8 cellular contexts compared by ENCODE assay signal in the genomic region with DNA sequence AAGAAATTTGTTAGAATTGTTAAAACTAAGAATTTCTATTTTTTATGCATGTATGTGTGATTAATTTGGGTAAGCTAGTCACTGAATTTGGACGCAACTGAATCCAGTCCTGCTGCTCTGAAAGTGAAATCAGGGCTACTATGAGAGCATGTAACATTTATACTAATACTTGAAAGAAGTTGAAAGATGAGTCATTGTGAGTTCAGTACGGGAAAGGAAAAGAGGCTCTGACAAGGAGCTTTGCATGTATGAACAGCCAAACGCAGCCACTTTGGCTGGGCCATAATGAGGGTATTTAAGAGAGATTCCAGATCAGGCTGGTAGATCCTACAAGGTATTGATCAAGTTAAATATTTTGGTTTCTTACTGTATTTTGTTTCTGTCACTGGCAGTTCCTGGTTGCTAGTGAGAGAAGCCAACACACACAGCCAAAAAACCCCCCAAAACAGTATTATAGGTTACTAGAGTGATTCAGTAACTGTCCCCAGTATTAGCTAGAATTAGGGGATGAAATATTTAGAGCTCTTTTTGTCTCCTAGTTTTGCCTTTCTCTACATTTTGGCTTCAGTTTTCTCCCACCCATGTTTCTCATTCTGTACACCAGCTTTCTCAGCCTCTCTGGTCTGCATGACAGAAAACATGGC. TPM values are rescaled to one million over a fixed set of nuclear protein-coding genes. Genes with fewer than 3 reads are reported as not detected.
DNase-seq lines count a peak whose midpoint lies in the region; ATAC-seq and TF ChIP-seq lines count a peak whose summit lies in the region.

No MANE protein-coding gene starts in this region.

- H3K27ac Mint-ChIP-seq in natural killer cell treated with Interleukin-12 subunit alpha and Interleukin-12 subunit beta and Interleukin-15 and Interleukin-18, amount 100 ng/mL, for 72 hours = peak overlapping the region in 1 of 2 donors; percentile 64
- H3K27ac Mint-ChIP-seq in natural killer cell = no peak overlapping the region
- peak overlapping the region; percentile 31 to 79 for H3K27ac Mint-ChIP-seq in activated naive CD4-positive, alpha-beta T cell treated with anti-CD3 and anti-CD28 coated beads, Interleukin-2, amount 50 U/mL, for 72 hours

- intact Hi-C loops in natural killer cell (cut with micrococcal nuclease) = no loop called here

- H3K4me1 Mint-ChIP-seq in natural killer cell treated with Interleukin-12 subunit alpha and Interleukin-12 subunit beta and Interleukin-15 and Interleukin-18, amount 100 ng/mL, for 72 hours (ENCODE audit: low read depth in 2 of 2) = peaks cover 12 to 33% of the 10 kb centered on the region in 2 donors
- peaks cover 20 to 34% of the 10 kb centered on the region in 2 donors for H3K4me1 Mint-ChIP-seq in natural killer cell

- no peak for TF ChIP-seq CTCF in natural killer cell (IDR thresholded peaks at IDR 0.05)

- peaks cover 5% of the 10 kb centered on the region for H3K36me3 Mint-ChIP-seq in natural killer cell treated with Interleukin-12 subunit alpha and Interleukin-12 subunit beta and Interleukin-15 and Interleukin-18, amount 100 ng/mL, for 72 hours
- no peaks in the 10 kb centered on the region for H3K36me3 Mint-ChIP-seq in natural killer cell
- H3K36me3 Mint-ChIP-seq in activated naive CD4-positive, alpha-beta T cell treated with anti-CD3 and anti-CD28 coated beads, Interleukin-2, amount 50 U/mL, for 72 hours = peaks cover 5 to 21% of the 10 kb centered on the region in 2 donors

- no peak for DNase-seq in natural killer cell treated with Interleukin-12 subunit alpha and Interleukin-12 subunit beta and Interleukin-15 and Interleukin-18, amount 100 ng/mL, for 72 hours (ENCODE audit: low spot score)
- no peak for DNase-seq in natural killer cell
- peak in 1 of 2 donors; percentile 36 for DNase-seq in activated naive CD4-positive, alpha-beta T cell treated with anti-CD3 and anti-CD28 coated beads, Interleukin-2, amount 50 U/mL, for 72 hours (ENCODE audit: low spot score in 2 of 2)
- DNase-seq in stimulated activated CD8-positive, alpha-beta memory T cell treated with anti-CD3 and anti-CD28 coated beads, Interleukin-4, amount 100 ng/mL, for 48 hours = peak; percentile 27
- no peak for DNase-seq in NOMO-1 treated with DMSO at 0.1 percent for 48 hours (lab: John Stamatoyannopoulos, UW; ENCODE audit: unreplicated experiment)
- no peak for DNase-seq in mucosa of gallbladder (ENCODE audit: low spot score)
- no peak for DNase-seq in central memory CD4-positive, alpha-beta T cell

- no peaks in the 10 kb centered on the region for H3K27me3 Mint-ChIP-seq in natural killer cell treated with Interleukin-12 subunit alpha and Interleukin-12 subunit beta and Interleukin-15 and Interleukin-18, amount 100 ng/mL, for 72 hours
- H3K27me3 Mint-ChIP-seq in natural killer cell (ENCODE audit: low read depth in 2 of 2) = no peaks in the 10 kb centered on the region

- peak overlapping the region; percentile 1 for H3K4me3 Mint-ChIP-seq in natural killer cell treated with Interleukin-12 subunit alpha and Interleukin-12 subunit beta and Interleukin-15 and Interleukin-18, amount 100 ng/mL, for 72 hours
- no peak overlapping the region for H3K4me3 Mint-ChIP-seq in natural killer cell

- ATAC-seq in natural killer cell treated with Interleukin-12 subunit alpha and Interleukin-12 subunit beta and Interleukin-15 and Interleukin-18, amount 100 ng/mL, for 72 hours = peak in 1 of 2 donors; percentile 87
- ATAC-seq in natural killer cell (no peak), HG02981 (IDR thresholded peaks at IDR 0.05; ENCODE audit: unreplicated experiment) (peak; percentile 98)
- peak; percentile 99 to 100 for ATAC-seq in activated naive CD4-positive, alpha-beta T cell treated with anti-CD3 and anti-CD28 coated beads, Interleukin-2, amount 50 U/mL, for 72 hours

- H3K9me3 Mint-ChIP-seq in natural killer cell treated with Interleukin-12 subunit alpha and Interleukin-12 subunit beta and Interleukin-15 and Interleukin-18, amount 100 ng/mL, for 72 hours = no peaks in the 10 kb centered on the region
- no peaks in the 10 kb centered on the region for H3K9me3 Mint-ChIP-seq in natural killer cell
- no peaks in the 10 kb centered on the region for H3K9me3 Mint-ChIP-seq in activated naive CD4-positive, alpha-beta T cell treated with anti-CD3 and anti-CD28 coated beads, Interleukin-2, amount 50 U/mL, for 72 hours

RNA-seq across cellular contexts. Expression of gene AASDHPPT, which starts 14.1 kb away (rescaled TPM):
- 10 to 100 TPM; 36.8 to 37.5 TPM for total RNA-seq in natural killer cell treated with Interleukin-12 subunit alpha and Interleukin-12 subunit beta and Interleukin-15 and Interleukin-18, amount 100 ng/mL, for 72 hours
- total RNA-seq in natural killer cell (10 to 100 TPM; 18.7 to 30.6 (median 23.9) TPM), mucosa of gallbladder (26.9 TPM)
- total RNA-seq in activated naive CD4-positive, alpha-beta T cell treated with anti-CD3 and anti-CD28 coated beads, Interleukin-2, amount 50 U/mL, for 72 hours = 10 to 100 TPM; 24.2 to 42.2 TPM

RNA-seq across cellular contexts. Expression of gene KBTBD3, which starts 14.5 kb away (rescaled TPM):
- 1 to 10 TPM; 2.5 to 6.7 TPM for total RNA-seq in natural killer cell treated with Interleukin-12 subunit alpha and Interleukin-12 subunit beta and Interleukin-15 and Interleukin-18, amount 100 ng/mL, for 72 hours
- 10 to 100 TPM in 1 of 3 donors, 1 to 10 TPM in 2; 9.0 to 12.7 (median 9.9) TPM for total RNA-seq in natural killer cell
- total RNA-seq in activated naive CD4-positive, alpha-beta T cell treated with anti-CD3 and anti-CD28 coated beads, Interleukin-2, amount 50 U/mL, for 72 hours = 10 to 100 TPM in 1 of 2 donors, 1 to 10 TPM in 1; 8.5 to 13.0 TPM
- total RNA-seq in mucosa of gallbladder = 10.8 TPM

Comparison
In these comparisons a context has a peak if more than half of its experiments do, and no peak if none do; other contexts are left out.
1. ATAC-seq: peak in HG02981 (single experiment) and activated naive CD4-positive, alpha-beta T cell treated with anti-CD3 and anti-CD28 coated beads, Interleukin-2, amount 50 U/mL, for 72 hours (2 of 2); none in natural killer cell (0 of 3).
2. H3K27ac Mint-ChIP-seq: peak in activated naive CD4-positive, alpha-beta T cell treated with anti-CD3 and anti-CD28 coated beads, Interleukin-2, amount 50 U/mL, for 72 hours (2 of 2); none in natural killer cell (0 of 2).